Comparison of ENCODE assay signal across 11 cellular contexts in genomic region chr3:196778755-196779154, GRCh38. TPM values are rescaled to one million over a fixed set of nuclear protein-coding genes. Genes with fewer than 3 reads are reported as not detected.
DNase-seq lines count a peak whose midpoint lies in the region; ATAC-seq and TF ChIP-seq lines count a peak whose summit lies in the region.
"Had no signal": no experiment of that assay in that cellular context is flagged by ENCODE, and none has a peak within 500 bp of the region (broad histone marks: within the 10 kb centered on the region; RNA-seq: fewer than 3 reads in every experiment).

No MANE protein-coding gene starts in this region.

- CTCF ChIA-PET in WTC11 (lab: Charles Lee) = no interaction called here

- H3K4me1 Mint-ChIP-seq in WTC11 = peaks cover 23% of the 10 kb centered on the region

- H3K36me3 Mint-ChIP-seq in WTC11 = peaks cover 51% of the 10 kb centered on the region

- H3K36me3 ChIP-seq in sigmoid colon = peaks cover 0 to 12% (median 10%) of the 10 kb centered on the region in 4 donors

- H3K27me3 Mint-ChIP-seq in WTC11 (ENCODE audit: low read depth) = no peaks in the 10 kb centered on the region

- ATAC-seq in WTC11 (no peak), HG02870 (IDR thresholded peaks at IDR 0.05; ENCODE audit: unreplicated experiment) (no peak), GM19324 (IDR thresholded peaks at IDR 0.05; ENCODE audit: low FRiP score, unreplicated experiment) (no peak)

- DNase-seq in GM04504 (ENCODE audit: low read depth) (peak; percentile 44), WTC11 (ENCODE audit: low spot score) (no peak), fibroblast of villous mesenchyme (ENCODE audit: low read depth) (peak; percentile 81), sigmoid colon (no peak), superior temporal gyrus (ENCODE audit: extremely low spot score) (no peak), DMS79 treated with DMSO at 0.1 percent for 48 hours (lab: John Stamatoyannopoulos, UW) (no peak)
- DNase-seq: cortex of kidney, NCI-H1694 had no signal

- peak overlapping the region; percentile 8 to 63 (median 54) for H3K27ac ChIP-seq in sigmoid colon

- TF ChIP-seq CTCF in WTC11 (IDR thresholded peaks at IDR 0.05) = no peak
- TF ChIP-seq CTCF in fibroblast of villous mesenchyme (IDR thresholded peaks at IDR 0.05; ENCODE audit: insufficient read depth, low read depth, low read length) = no peak
- no peak for TF ChIP-seq CTCF in sigmoid colon (IDR thresholded peaks at IDR 0.05)

- H3K9me3 ChIP-seq in sigmoid colon = peaks cover 0 to 3% (median 0%) of the 10 kb centered on the region in 4 donors
- H3K9me3 ChIP-seq: HAP-1 had no signal

- H3K9me3 Mint-ChIP-seq in WTC11 = peaks cover 23% of the 10 kb centered on the region

- no peak for TF ChIP-seq EP300 in sigmoid colon (IDR thresholded peaks at IDR 0.05)

- H3K4me1 ChIP-seq in sigmoid colon = peaks cover 0 to 46% (median 39%) of the 10 kb centered on the region in 4 donors

- H3K27ac Mint-ChIP-seq in WTC11 = peak overlapping the region; percentile 62; the same call in 1 of the 2 replicates

- no peak overlapping the region for H3K4me3 Mint-ChIP-seq in WTC11

- no peaks in the 10 kb centered on the region for H3K27me3 ChIP-seq in sigmoid colon

- no peak for TF ChIP-seq POLR2A in sigmoid colon (IDR thresholded peaks at IDR 0.05)

- intact Hi-C loops in sigmoid colon (cut with DNase I) = no loop called here

- H3K4me3 ChIP-seq in fibroblast of villous mesenchyme (ENCODE audit: low read depth, low read length) (no peak overlapping the region), sigmoid colon (no peak overlapping the region)
- H3K4me3 ChIP-seq: HAP-1 had no signal

- POLR2A ChIA-PET in WTC11 (lab: Charles Lee) = no interaction called here

- 84 to 90% methylated on average over 4 of the region's 4 CpGs for WGBS in sigmoid colon, 2 donors

TF ChIP-seq in WTC11, 78 proteins besides CTCF, POLR2A, EP300 and RAD21:
- TF ChIP-seq MXD4 (CRISPR knock-in tag; IDR thresholded peaks at IDR 0.05; ENCODE audit: borderline replicate concordance) = no peak
- TF ChIP-seq NR3C1 (CRISPR knock-in tag; conservative IDR thresholded peaks at IDR 0.05; ENCODE audit: low read depth) = no peak
- TF ChIP-seq TEAD1 (CRISPR knock-in tag; IDR thresholded peaks at IDR 0.05) = no peak
- TF ChIP-seq ATF2 (CRISPR knock-in tag; IDR thresholded peaks at IDR 0.05; ENCODE audit: borderline replicate concordance, low read depth) = no peak
- TF ChIP-seq ZNF232 (CRISPR knock-in tag; IDR thresholded peaks at IDR 0.05) = no peak
- TF ChIP-seq NFE2L1 (CRISPR knock-in tag; IDR thresholded peaks at IDR 0.05) = no peak
- TF ChIP-seq ARID4B (CRISPR knock-in tag; IDR thresholded peaks at IDR 0.05; ENCODE audit: borderline replicate concordance) = no peak

RNA-seq across cellular contexts. Expression of gene PAK2, which starts 39.1 kb away (rescaled TPM):
- 47.3 to 50.7 TPM (median 50.0 TPM) in 3 replicates for total RNA-seq in WTC11 (2021)
- total RNA-seq in fibroblast of villous mesenchyme = 34.5 and 57.0 TPM in 2 replicates
- total RNA-seq in sigmoid colon = 10 to 100 TPM; 35.5 to 44.6 (median 37.7) TPM
- 10 to 100 TPM; 22.8 to 30.4 (median 28.7) TPM for polyA plus RNA-seq in sigmoid colon

Comparison
In these comparisons a context has a peak if more than half of its experiments do, and no peak if none do; other contexts are left out.
1. DNase-seq: peak in GM04504 (single experiment) and fibroblast of villous mesenchyme (single experiment); none in WTC11 (single experiment), sigmoid colon (single experiment), superior temporal gyrus (single experiment) and DMS79 treated with DMSO at 0.1 percent for 48 hours (single experiment).